Comparison of ENCODE assay signal across 11 cellular contexts in genomic region chr3:12017487-12017886, GRCh38. TPM values are rescaled to one million over a fixed set of nuclear protein-coding genes. Genes with fewer than 3 reads are reported as not detected.
"Had no signal": no experiment of that assay in that cellular context is flagged by ENCODE, and none has a peak within 500 bp of the region (broad histone marks: within the 10 kb centered on the region; RNA-seq: fewer than 3 reads in every experiment).

No MANE protein-coding gene starts in this region.

- ATAC-seq: GM23338, K562 had no signal

- H2AFZ ChIP-seq: GM23338 had no signal

- FAIRE-seq: H1, H54, HTR-8/SVneo, K562 had no signal

- H3K4me2 ChIP-seq: GM23338 had no signal

- DNase-seq: H9, HCEC 1CT, HFFc6, IMR-90, KG1 had no signal

- H3K4me3 ChIP-seq: GM23338, K562 had no signal

RNA-seq across cellular contexts. Expression of gene SYN2, which starts 13.3 kb away (rescaled TPM):
- total RNA-seq: HT-29 had no signal
